In genomic region chr17:61411944-61412859, GRCh38 we compare ENCODE assay signal across 1 cellular context.
A peak's percentile ranks its signal among the peaks of the same experiment; 100 is the strongest.
TF ChIP-seq lines count a peak whose summit lies in the region.

No MANE protein-coding gene starts in this region.

TF ChIP-seq in WTC11, 78 proteins besides CTCF, POLR2A, EP300 and RAD21 (continued from another document):
- 0 out of 2 replicates have a peak, but pooled peaks have one; percentile 35 for TF ChIP-seq AFF4 (CRISPR knock-in tag; IDR thresholded peaks at IDR 0.05; ENCODE audit: borderline replicate concordance)
- TF ChIP-seq, protein P1, sequence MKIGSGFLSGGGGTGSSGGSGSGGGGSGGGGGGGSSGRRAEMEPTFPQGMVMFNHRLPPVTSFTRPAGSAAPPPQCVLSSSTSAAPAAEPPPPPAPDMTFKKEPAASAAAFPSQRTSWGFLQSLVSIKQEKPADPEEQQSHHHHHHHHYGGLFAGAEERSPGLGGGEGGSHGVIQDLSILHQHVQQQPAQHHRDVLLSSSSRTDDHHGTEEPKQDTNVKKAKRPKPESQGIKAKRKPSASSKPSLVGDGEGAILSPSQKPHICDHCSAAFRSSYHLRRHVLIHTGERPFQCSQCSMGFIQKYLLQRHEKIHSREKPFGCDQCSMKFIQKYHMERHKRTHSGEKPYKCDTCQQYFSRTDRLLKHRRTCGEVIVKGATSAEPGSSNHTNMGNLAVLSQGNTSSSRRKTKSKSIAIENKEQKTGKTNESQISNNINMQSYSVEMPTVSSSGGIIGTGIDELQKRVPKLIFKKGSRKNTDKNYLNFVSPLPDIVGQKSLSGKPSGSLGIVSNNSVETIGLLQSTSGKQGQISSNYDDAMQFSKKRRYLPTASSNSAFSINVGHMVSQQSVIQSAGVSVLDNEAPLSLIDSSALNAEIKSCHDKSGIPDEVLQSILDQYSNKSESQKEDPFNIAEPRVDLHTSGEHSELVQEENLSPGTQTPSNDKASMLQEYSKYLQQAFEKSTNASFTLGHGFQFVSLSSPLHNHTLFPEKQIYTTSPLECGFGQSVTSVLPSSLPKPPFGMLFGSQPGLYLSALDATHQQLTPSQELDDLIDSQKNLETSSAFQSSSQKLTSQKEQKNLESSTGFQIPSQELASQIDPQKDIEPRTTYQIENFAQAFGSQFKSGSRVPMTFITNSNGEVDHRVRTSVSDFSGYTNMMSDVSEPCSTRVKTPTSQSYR (CRISPR knock-in tag; IDR thresholded peaks at IDR 0.05) = peak; percentile 42; the same call in 1 of the 2 replicates
- 0 out of 2 replicates have a peak, but pooled peaks have one; percentile 20 for TF ChIP-seq NFYB (CRISPR knock-in tag; conservative IDR thresholded peaks at IDR 0.05; ENCODE audit: low read depth)
- TF ChIP-seq FOXJ3 (CRISPR knock-in tag; IDR thresholded peaks at IDR 0.05; ENCODE audit: borderline replicate concordance) = no peak
- TF ChIP-seq SMAD4 (CRISPR knock-in tag; IDR thresholded peaks at IDR 0.05) = no peak
- TF ChIP-seq NR3C1 (CRISPR knock-in tag; conservative IDR thresholded peaks at IDR 0.05; ENCODE audit: low read depth) = no peak
- 0 out of 2 replicates have a peak, but pooled peaks have one; percentile 49 for TF ChIP-seq ZNF232 (CRISPR knock-in tag; IDR thresholded peaks at IDR 0.05)
- TF ChIP-seq TEAD1 (CRISPR knock-in tag; IDR thresholded peaks at IDR 0.05) = no peak
- TF ChIP-seq, protein P2, sequence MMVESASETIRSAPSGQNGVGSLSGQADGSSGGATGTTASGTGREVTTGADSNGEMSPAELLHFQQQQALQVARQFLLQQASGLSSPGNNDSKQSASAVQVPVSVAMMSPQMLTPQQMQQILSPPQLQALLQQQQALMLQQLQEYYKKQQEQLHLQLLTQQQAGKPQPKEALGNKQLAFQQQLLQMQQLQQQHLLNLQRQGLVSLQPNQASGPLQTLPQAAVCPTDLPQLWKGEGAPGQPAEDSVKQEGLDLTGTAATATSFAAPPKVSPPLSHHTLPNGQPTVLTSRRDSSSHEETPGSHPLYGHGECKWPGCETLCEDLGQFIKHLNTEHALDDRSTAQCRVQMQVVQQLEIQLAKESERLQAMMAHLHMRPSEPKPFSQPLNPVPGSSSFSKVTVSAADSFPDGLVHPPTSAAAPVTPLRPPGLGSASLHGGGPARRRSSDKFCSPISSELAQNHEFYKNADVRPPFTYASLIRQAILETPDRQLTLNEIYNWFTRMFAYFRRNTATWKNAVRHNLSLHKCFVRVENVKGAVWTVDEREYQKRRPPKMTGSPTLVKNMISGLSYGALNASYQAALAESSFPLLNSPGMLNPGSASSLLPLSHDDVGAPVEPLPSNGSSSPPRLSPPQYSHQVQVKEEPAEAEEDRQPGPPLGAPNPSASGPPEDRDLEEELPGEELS (CRISPR knock-in tag; IDR thresholded peaks at IDR 0.05) = peak; percentile 72; the same call in 1 of the 2 replicates
- TF ChIP-seq GABPB1 (CRISPR knock-in tag; IDR thresholded peaks at IDR 0.05) = peak; percentile 12; the same call in 1 of the 2 replicates
- TF ChIP-seq ATF1 (CRISPR knock-in tag; IDR thresholded peaks at IDR 0.05) = 0 out of 2 replicates have a peak, but pooled peaks have one; percentile 28
- peak; percentile 34; the same call in 1 of the 2 replicates for TF ChIP-seq FOXK1 (CRISPR knock-in tag; IDR thresholded peaks at IDR 0.05)
- TF ChIP-seq ETV6 (CRISPR knock-in tag; IDR thresholded peaks at IDR 0.05) = peak; percentile 36; the same call in 1 of the 2 replicates
- 0 out of 2 replicates have a peak, but pooled peaks have one; percentile 6 for TF ChIP-seq ZNF423 (CRISPR knock-in tag; IDR thresholded peaks at IDR 0.05)
- TF ChIP-seq ZNF317 (CRISPR knock-in tag; IDR thresholded peaks at IDR 0.05; ENCODE audit: borderline replicate concordance, low read depth) = peak; percentile 58; the same call in 1 of the 2 replicates
